In the genomic region with DNA sequence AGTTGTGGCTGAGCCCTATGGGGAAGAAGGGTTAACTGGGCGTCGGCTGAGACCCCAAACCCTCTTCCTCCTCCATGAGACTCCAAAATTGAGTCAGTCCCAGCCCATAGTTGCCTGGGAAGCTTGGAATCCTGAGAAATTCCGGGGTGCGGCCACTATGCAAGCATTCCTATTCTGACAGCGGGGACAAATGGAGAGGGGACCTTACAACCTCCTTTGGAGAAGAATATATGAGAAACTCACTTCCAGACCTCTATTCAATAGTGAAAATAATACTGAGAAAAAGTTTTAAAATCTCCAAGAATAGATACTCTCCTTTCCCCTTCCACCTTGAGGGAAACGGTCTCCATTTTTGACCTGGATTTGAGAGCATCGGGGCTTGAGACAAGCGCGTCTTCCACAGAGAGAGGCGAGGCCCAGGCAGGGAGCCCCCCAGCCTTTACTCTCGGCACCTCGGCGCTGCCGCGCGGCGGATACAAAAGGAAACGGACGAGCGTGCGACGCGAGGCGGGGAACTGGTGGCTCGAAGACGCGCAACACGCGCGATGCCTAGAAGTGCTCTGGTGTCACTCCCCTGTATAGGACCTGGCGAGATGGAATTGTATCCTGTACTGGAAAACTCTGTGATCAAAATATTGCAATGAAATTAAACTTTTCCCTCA, we compare ENCODE assay signal across 1 cellular context.
A peak's percentile ranks its signal among the peaks of the same experiment; 100 is the strongest.
TF ChIP-seq lines count a peak whose summit lies in the region.

No MANE protein-coding gene starts in this region.

TF ChIP-seq in GM12878, 131 proteins besides CTCF, POLR2A, EP300 and RAD21:
- TF ChIP-seq EZH2 (IDR thresholded peaks at IDR 0.05; ENCODE audit: borderline replicate concordance, control insufficient read depth, low read depth, low read length) = 0 out of 2 replicates have a peak, but pooled peaks have one; percentile 82
- TF ChIP-seq SUZ12 (IDR thresholded peaks at IDR 0.05; ENCODE audit: unreplicated experiment) = peak; percentile 79
- TF ChIP-seq, protein P1, sequence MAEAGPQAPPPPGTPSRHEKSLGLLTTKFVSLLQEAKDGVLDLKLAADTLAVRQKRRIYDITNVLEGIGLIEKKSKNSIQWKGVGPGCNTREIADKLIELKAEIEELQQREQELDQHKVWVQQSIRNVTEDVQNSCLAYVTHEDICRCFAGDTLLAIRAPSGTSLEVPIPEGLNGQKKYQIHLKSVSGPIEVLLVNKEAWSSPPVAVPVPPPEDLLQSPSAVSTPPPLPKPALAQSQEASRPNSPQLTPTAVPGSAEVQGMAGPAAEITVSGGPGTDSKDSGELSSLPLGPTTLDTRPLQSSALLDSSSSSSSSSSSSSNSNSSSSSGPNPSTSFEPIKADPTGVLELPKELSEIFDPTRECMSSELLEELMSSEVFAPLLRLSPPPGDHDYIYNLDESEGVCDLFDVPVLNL (IDR thresholded peaks at IDR 0.05; ENCODE audit: low read depth, low read length) = no peak
- TF ChIP-seq ZNF207 (IDR thresholded peaks at IDR 0.05; ENCODE audit: borderline replicate concordance) = no peak
